Comparison of ENCODE assay signal across 26 cellular contexts in genomic region chr11:112115389-112115788, GRCh38. TPM values are rescaled to one million over a fixed set of nuclear protein-coding genes. Genes with fewer than 3 reads are reported as not detected.
"Had no signal": no experiment of that assay in that cellular context is flagged by ENCODE, and none has a peak within 500 bp of the region (broad histone marks: within the 10 kb centered on the region; RNA-seq: fewer than 3 reads in every experiment).

No MANE protein-coding gene starts in this region.

- H3K9ac ChIP-seq: parathyroid adenoma had no signal

- H3K4me1 ChIP-seq: lower lobe of right lung, parathyroid adenoma, right atrium auricular region, right lobe of liver had no signal

- H2AFZ ChIP-seq: parathyroid adenoma had no signal

- H3K9me3 ChIP-seq: lower lobe of right lung, psoas muscle, right atrium auricular region, right lobe of liver, tibial nerve, upper lobe of left lung, vagina had no signal

- DNase-seq: hippocampal formation; kidney glomerular epithelial cell; left cardiac atrium; lower lobe of right lung; mammary epithelial cell; mesenchymal stem cell; nucleus accumbens; psoas muscle; right lobe of liver; stimulated activated CD4-positive, alpha-beta T cell treated with anti-CD3 and anti-CD28 coated beads, Interleukin-1b, Interleukin-23, amount 100 ng/mL, for 48 hours; stimulated activated CD4-positive, alpha-beta T cell treated with anti-CD3 and anti-CD28 coated beads, Interleukin-2, amount 100 ng/mL, for 48 hours; stimulated activated CD4-positive, alpha-beta T cell treated with anti-CD3 and anti-CD28 coated beads, Interleukin-4, amount 100 ng/mL, for 4 hours; stimulated activated CD8-positive, alpha-beta memory T cell treated with anti-CD3 and anti-CD28 coated beads, Interleukin-4, amount 100 ng/mL, for 48 hours; stimulated activated naive CD4-positive, alpha-beta T cell treated with Interleukin-2 at 50 U/mL for 16 hours; stimulated activated naive CD8-positive, alpha-beta T cell treated with anti-CD3 and anti-CD28 coated beads, Interleukin-15, amount 100 ng/mL, for 72 hours; substantia nigra; upper lobe of left lung had no signal

- H3K4me3 ChIP-seq: lower lobe of right lung, psoas muscle, right atrium auricular region, right lobe of liver, smooth muscle cell, tibial nerve, upper lobe of left lung, vagina had no signal

- H3K36me3 ChIP-seq: lower lobe of right lung, right lobe of liver, tibial nerve, upper lobe of left lung, vagina had no signal

- H3K4me2 ChIP-seq: smooth muscle cell had no signal

- ATAC-seq: left cardiac atrium; left lobe of liver; lower lobe of right lung; psoas muscle; right lobe of liver; stimulated activated memory B cell treated with anti-CD40 and anti-IgM and Interleukin-4, amounts not matched to agents 10 μg/mL and 1 μg/mL and 100 μg/mL, for 72 hours; stimulated activated naive CD8-positive, alpha-beta T cell treated with anti-CD3 and anti-CD28 coated beads, Interleukin-15, amount 100 ng/mL, for 72 hours had no signal

- H3K27me3 ChIP-seq: right atrium auricular region, right lobe of liver, tibial nerve, upper lobe of left lung, vagina had no signal

- H3K27ac ChIP-seq: lower lobe of right lung, parathyroid adenoma, psoas muscle, right atrium auricular region, right lobe of liver, tibial nerve, upper lobe of left lung, vagina had no signal

RNA-seq across cellular contexts. Expression of gene PIH1D2, which starts 41.6 kb away (rescaled TPM):
- total RNA-seq: naive thymus-derived CD8-positive, alpha-beta T cell had no signal

RNA-seq across cellular contexts. Expression of gene IL18, which starts 48.5 kb away (rescaled TPM):
- total RNA-seq: naive thymus-derived CD8-positive, alpha-beta T cell; neural crest cell had no signal
